ENCODE assay signal across 11 cellular contexts in genomic region chr5:20601678-20602100, GRCh38.
DNase-seq lines count a peak whose midpoint lies in the region; ATAC-seq and TF ChIP-seq lines count a peak whose summit lies in the region.
"Had no signal": no experiment of that assay in that cellular context is flagged by ENCODE, and none has a peak within 500 bp of the region (broad histone marks: within the 10 kb centered on the region; RNA-seq: fewer than 3 reads in every experiment).

No MANE protein-coding gene starts in this region.

- H3K4me1 ChIP-seq in Caco-2 = no peaks in the 10 kb centered on the region
- no peaks in the 10 kb centered on the region for H3K4me1 ChIP-seq in hepatocyte (ENCODE audit: insufficient read depth)

- H3K4me1 Mint-ChIP-seq in Caco-2 (ENCODE audit: low read depth, unreplicated experiment) = no peaks in the 10 kb centered on the region

- H3K9me3 Mint-ChIP-seq in Caco-2 (ENCODE audit: unreplicated experiment) = no peaks in the 10 kb centered on the region

- H3K27ac ChIP-seq in hepatocyte = no peak overlapping the region

- H3K9me3 ChIP-seq in Caco-2 (no peaks in the 10 kb centered on the region), hepatocyte (ENCODE audit: low read depth) (no peaks in the 10 kb centered on the region)

- POLR2A ChIA-PET in Caco-2 (lab: Charles Lee) = no interaction called here

- DNase-seq in Caco-2 (peak; percentile 13 to 43), LHCN-M2 (ENCODE audit: low read depth) (peak; percentile 5), SW480 (ENCODE audit: low spot score) (peak; percentile 84), hepatocyte (ENCODE audit: low spot score) (peak; percentile 40), activated T-cell treated with anti-CD3 and anti-CD28 coated beads for 4 hours (no peak), DMS 273 treated with DMSO at 0.1 percent for 48 hours (lab: John Stamatoyannopoulos, UW) (no peak), RPMI8226 (no peak)
- DNase-seq: activated CD4-positive, alpha-beta T cell treated with anti-CD3 and anti-CD28 coated beads for 4 hours; activated naive CD4-positive, alpha-beta T cell treated with Interleukin-2 at 50 U/mL for 16 hours; GOT3 had no signal

- H3K27ac Mint-ChIP-seq in Caco-2 (ENCODE audit: unreplicated experiment) = no peak overlapping the region

- H3K27me3 Mint-ChIP-seq in Caco-2 (ENCODE audit: insufficient read depth, unreplicated experiment) = no peaks in the 10 kb centered on the region

- H3K79me2 ChIP-seq in hepatocyte = no peaks in the 10 kb centered on the region

- H2AFZ ChIP-seq in hepatocyte = no peak overlapping the region

- H3K4me3 ChIP-seq in Caco-2 (ENCODE audit: low read depth, low read length) = no peak overlapping the region
- H3K4me3 ChIP-seq in hepatocyte = no peak overlapping the region

- 60% methylated on average over 4 of the region's 4 CpGs for WGBS in hepatocyte (ENCODE audit: low lambda C conversion rate, missing lambda C conversion rate)

- no peaks in the 10 kb centered on the region for H3K9me2 ChIP-seq in hepatocyte (replicated peaks; ENCODE audit: insufficient read depth)

- H3K27me3 ChIP-seq in Caco-2 (replicated peaks; ENCODE audit: control insufficient read depth, insufficient read depth, low read length) (no peaks in the 10 kb centered on the region), hepatocyte (no peaks in the 10 kb centered on the region)

- no peaks in the 10 kb centered on the region for H3K36me3 Mint-ChIP-seq in Caco-2 (ENCODE audit: insufficient read depth, unreplicated experiment)

- H3K4me2 ChIP-seq in hepatocyte = no peak overlapping the region

- BruUV-seq in Caco-2 (replicated peaks; lab: Mats Ljungman, UMichigan) = no TSS peak

- CTCF ChIA-PET in Caco-2 (lab: Charles Lee) = interaction anchor here (0.5 kb wide), 1 partner anchor 269 kb away, joined by 4 read pairs; no protein-coding TSS in a partner anchor

- TF ChIP-seq CTCF in Caco-2 (IDR thresholded peaks at IDR 0.05; ENCODE audit: insufficient read depth in 1 of 2, low read depth in 1 of 2, low read length in 1 of 2, severe bottlenecking in 1 of 2, unreplicated experiment in 1 of 2) = peak in 1 of 2 experiments; percentile 27
- TF ChIP-seq CTCF in hepatocyte (IDR thresholded peaks at IDR 0.05; ENCODE audit: poor library complexity) = no peak

- no peaks in the 10 kb centered on the region for H4K20me1 ChIP-seq in hepatocyte (ENCODE audit: insufficient read depth, poor library complexity, severe bottlenecking)

- no peaks in the 10 kb centered on the region for H3K36me3 ChIP-seq in Caco-2 (ENCODE audit: control insufficient read depth, insufficient read depth, low read length)
- H3K36me3 ChIP-seq in hepatocyte (replicated peaks; ENCODE audit: insufficient read depth, low read depth) = no peaks in the 10 kb centered on the region

- ATAC-seq in HG02571 (IDR thresholded peaks at IDR 0.05; ENCODE audit: unreplicated experiment) = no peak

- intact Hi-C loops in Caco-2 (cut with micrococcal nuclease; ENCODE audit: unreplicated experiment) = no loop called here

- H3K4me3 Mint-ChIP-seq in Caco-2 (ENCODE audit: unreplicated experiment) = no peak overlapping the region

Comparison
In these comparisons a context has a peak if more than half of its experiments do, and no peak if none do; other contexts are left out.
1. DNase-seq: peak in Caco-2 (2 of 2), LHCN-M2 (single experiment), SW480 (single experiment) and hepatocyte (single experiment); none in activated T-cell treated with anti-CD3 and anti-CD28 coated beads for 4 hours (single experiment), DMS 273 treated with DMSO at 0.1 percent for 48 hours (single experiment) and RPMI8226 (single experiment).